1 cellular context compared by ENCODE assay signal in the genomic region with DNA sequence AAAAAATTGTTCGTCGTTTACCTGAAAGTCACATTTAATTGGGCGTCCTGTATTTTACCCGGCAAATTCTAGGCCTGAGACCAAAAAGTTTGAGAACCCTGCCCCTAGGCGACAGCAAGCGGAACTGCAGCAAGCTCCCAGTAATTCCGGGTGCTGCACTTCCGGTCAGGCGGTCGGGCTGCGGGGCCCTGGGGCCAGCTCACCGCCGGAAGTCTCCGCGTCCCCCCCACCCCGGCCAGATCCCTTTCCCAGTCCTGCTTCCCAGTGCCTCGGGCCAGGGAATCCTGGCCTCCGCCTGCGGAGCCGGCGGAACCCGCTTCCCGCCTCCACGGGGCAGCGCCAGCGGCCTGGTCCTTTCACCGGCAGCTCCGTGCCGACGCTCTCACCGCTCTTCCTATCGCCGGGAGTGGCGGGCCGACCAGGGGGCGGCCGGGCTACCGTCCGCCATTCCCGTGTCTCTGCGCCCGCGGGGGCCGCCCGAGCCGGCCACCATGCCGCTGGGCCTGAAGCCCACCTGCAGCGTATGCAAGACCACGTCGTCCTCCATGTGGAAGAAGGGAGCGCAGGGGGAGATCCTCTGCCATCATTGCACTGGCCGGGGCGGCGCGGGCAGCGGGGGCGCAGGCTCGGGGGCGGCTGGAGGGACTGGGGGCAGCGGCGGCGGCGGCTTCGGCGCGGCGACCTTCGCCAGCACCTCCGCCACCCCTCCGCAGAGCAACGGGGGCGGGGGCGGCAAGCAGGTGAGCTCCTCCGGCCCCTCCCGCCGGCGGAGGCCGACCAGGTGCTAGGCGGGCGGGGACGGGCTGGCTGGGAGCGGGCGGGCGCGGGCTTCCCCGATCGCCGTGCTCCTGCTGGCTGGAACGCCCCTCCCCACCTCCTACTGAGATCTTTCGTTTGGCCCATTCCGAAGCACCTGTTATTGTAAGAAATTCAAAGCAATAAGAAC.
TF ChIP-seq lines count a peak whose summit lies in the region.

A gene with protein sequence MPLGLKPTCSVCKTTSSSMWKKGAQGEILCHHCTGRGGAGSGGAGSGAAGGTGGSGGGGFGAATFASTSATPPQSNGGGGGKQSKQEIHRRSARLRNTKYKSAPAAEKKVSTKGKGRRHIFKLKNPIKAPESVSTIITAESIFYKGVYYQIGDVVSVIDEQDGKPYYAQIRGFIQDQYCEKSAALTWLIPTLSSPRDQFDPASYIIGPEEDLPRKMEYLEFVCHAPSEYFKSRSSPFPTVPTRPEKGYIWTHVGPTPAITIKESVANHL (plus strand): TSS at position 244 of the 946 bp plus-strand sequence. CDS start 248 bp downstream, at position 492.

TF ChIP-seq in HEK293, 187 proteins besides CTCF, POLR2A, EP300 and RAD21 (continued from another document):
- TF ChIP-seq, protein P1, sequence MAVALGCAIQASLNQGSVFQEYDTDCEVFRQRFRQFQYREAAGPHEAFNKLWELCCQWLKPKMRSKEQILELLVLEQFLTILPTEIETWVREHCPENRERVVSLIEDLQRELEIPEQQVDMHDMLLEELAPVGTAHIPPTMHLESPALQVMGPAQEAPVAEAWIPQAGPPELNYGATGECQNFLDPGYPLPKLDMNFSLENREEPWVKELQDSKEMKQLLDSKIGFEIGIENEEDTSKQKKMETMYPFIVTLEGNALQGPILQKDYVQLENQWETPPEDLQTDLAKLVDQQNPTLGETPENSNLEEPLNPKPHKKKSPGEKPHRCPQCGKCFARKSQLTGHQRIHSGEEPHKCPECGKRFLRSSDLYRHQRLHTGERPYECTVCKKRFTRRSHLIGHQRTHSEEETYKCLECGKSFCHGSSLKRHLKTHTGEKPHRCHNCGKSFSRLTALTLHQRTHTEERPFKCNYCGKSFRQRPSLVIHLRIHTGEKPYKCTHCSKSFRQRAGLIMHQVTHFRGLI (tag by site-specific recombination; IDR thresholded peaks at IDR 0.05): 0 out of 2 replicates have a peak, but pooled peaks have one; percentile 13
- no peak for TF ChIP-seq OVOL3 (tag by site-specific recombination; IDR thresholded peaks at IDR 0.05)
- TF ChIP-seq, protein P2, sequence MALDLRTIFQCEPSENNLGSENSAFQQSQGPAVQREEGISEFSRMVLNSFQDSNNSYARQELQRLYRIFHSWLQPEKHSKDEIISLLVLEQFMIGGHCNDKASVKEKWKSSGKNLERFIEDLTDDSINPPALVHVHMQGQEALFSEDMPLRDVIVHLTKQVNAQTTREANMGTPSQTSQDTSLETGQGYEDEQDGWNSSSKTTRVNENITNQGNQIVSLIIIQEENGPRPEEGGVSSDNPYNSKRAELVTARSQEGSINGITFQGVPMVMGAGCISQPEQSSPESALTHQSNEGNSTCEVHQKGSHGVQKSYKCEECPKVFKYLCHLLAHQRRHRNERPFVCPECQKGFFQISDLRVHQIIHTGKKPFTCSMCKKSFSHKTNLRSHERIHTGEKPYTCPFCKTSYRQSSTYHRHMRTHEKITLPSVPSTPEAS (tag by site-specific recombination; IDR thresholded peaks at IDR 0.05): no peak
- no peak; the same call in 1 of the 2 replicates for TF ChIP-seq ZFHX2 (tag by site-specific recombination; conservative IDR thresholded peaks at IDR 0.05)
- TF ChIP-seq, protein P3, sequence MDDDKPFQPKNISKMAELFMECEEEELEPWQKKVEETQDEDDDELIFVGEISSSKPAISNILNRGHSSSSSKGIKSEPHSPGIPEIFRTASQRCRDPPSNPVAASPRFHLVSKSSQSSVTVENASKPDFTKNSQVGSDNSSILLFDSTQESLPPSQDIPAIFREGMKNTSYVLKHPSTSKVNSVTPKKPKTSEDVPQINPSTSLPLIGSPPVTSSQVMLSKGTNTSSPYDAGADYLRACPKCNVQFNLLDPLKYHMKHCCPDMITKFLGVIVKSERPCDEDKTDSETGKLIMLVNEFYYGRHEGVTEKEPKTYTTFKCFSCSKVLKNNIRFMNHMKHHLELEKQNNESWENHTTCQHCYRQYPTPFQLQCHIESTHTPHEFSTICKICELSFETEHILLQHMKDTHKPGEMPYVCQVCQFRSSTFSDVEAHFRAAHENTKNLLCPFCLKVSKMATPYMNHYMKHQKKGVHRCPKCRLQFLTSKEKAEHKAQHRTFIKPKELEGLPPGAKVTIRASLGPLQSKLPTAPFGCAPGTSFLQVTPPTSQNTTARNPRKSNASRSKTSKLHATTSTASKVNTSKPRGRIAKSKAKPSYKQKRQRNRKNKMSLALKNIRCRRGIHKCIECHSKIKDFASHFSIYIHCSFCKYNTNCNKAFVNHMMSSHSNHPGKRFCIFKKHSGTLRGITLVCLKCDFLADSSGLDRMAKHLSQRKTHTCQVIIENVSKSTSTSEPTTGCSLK (tag by site-specific recombination; IDR thresholded peaks at IDR 0.05): no peak
- TF ChIP-seq, protein P4, sequence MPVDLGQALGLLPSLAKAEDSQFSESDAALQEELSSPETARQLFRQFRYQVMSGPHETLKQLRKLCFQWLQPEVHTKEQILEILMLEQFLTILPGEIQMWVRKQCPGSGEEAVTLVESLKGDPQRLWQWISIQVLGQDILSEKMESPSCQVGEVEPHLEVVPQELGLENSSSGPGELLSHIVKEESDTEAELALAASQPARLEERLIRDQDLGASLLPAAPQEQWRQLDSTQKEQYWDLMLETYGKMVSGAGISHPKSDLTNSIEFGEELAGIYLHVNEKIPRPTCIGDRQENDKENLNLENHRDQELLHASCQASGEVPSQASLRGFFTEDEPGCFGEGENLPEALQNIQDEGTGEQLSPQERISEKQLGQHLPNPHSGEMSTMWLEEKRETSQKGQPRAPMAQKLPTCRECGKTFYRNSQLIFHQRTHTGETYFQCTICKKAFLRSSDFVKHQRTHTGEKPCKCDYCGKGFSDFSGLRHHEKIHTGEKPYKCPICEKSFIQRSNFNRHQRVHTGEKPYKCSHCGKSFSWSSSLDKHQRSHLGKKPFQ (tag by site-specific recombination; IDR thresholded peaks at IDR 0.05): no peak
- TF ChIP-seq, protein P5, sequence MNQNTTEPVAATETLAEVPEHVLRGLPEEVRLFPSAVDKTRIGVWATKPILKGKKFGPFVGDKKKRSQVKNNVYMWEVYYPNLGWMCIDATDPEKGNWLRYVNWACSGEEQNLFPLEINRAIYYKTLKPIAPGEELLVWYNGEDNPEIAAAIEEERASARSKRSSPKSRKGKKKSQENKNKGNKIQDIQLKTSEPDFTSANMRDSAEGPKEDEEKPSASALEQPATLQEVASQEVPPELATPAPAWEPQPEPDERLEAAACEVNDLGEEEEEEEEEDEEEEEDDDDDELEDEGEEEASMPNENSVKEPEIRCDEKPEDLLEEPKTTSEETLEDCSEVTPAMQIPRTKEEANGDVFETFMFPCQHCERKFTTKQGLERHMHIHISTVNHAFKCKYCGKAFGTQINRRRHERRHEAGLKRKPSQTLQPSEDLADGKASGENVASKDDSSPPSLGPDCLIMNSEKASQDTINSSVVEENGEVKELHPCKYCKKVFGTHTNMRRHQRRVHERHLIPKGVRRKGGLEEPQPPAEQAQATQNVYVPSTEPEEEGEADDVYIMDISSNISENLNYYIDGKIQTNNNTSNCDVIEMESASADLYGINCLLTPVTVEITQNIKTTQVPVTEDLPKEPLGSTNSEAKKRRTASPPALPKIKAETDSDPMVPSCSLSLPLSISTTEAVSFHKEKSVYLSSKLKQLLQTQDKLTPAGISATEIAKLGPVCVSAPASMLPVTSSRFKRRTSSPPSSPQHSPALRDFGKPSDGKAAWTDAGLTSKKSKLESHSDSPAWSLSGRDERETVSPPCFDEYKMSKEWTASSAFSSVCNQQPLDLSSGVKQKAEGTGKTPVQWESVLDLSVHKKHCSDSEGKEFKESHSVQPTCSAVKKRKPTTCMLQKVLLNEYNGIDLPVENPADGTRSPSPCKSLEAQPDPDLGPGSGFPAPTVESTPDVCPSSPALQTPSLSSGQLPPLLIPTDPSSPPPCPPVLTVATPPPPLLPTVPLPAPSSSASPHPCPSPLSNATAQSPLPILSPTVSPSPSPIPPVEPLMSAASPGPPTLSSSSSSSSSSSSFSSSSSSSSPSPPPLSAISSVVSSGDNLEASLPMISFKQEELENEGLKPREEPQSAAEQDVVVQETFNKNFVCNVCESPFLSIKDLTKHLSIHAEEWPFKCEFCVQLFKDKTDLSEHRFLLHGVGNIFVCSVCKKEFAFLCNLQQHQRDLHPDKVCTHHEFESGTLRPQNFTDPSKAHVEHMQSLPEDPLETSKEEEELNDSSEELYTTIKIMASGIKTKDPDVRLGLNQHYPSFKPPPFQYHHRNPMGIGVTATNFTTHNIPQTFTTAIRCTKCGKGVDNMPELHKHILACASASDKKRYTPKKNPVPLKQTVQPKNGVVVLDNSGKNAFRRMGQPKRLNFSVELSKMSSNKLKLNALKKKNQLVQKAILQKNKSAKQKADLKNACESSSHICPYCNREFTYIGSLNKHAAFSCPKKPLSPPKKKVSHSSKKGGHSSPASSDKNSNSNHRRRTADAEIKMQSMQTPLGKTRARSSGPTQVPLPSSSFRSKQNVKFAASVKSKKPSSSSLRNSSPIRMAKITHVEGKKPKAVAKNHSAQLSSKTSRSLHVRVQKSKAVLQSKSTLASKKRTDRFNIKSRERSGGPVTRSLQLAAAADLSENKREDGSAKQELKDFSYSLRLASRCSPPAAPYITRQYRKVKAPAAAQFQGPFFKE (tag by site-specific recombination; IDR thresholded peaks at IDR 0.05; ENCODE audit: borderline replicate concordance): no peak
- peak; percentile 32; the same call in 1 of the 2 replicates for TF ChIP-seq SP7 (tag by site-specific recombination; IDR thresholded peaks at IDR 0.05)
- no peak for TF ChIP-seq ZNF239 (tag by site-specific recombination; IDR thresholded peaks at IDR 0.05)
- TF ChIP-seq GLIS2 (tag by site-specific recombination; IDR thresholded peaks at IDR 0.05): peak; percentile 75
- TF ChIP-seq ZNF140 (tag by site-specific recombination; IDR thresholded peaks at IDR 0.05): no peak
- TF ChIP-seq, protein P6, sequence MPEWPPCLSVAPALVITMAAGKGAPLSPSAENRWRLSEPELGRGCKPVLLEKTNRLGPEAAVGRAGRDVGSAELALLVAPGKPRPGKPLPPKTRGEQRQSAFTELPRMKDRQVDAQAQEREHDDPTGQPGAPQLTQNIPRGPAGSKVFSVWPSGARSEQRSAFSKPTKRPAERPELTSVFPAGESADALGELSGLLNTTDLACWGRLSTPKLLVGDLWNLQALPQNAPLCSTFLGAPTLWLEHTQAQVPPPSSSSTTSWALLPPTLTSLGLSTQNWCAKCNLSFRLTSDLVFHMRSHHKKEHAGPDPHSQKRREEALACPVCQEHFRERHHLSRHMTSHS (tag by site-specific recombination; IDR thresholded peaks at IDR 0.05): no peak
- no peak for TF ChIP-seq ZNF837 (tag by site-specific recombination; IDR thresholded peaks at IDR 0.05)
- 0 out of 2 replicates have a peak, but pooled peaks have one; percentile 47 for TF ChIP-seq SCRT2 (tag by site-specific recombination; IDR thresholded peaks at IDR 0.05)
- TF ChIP-seq ZNF555 (tag by site-specific recombination; conservative IDR thresholded peaks at IDR 0.05): no peak
- TF ChIP-seq, protein P7, sequence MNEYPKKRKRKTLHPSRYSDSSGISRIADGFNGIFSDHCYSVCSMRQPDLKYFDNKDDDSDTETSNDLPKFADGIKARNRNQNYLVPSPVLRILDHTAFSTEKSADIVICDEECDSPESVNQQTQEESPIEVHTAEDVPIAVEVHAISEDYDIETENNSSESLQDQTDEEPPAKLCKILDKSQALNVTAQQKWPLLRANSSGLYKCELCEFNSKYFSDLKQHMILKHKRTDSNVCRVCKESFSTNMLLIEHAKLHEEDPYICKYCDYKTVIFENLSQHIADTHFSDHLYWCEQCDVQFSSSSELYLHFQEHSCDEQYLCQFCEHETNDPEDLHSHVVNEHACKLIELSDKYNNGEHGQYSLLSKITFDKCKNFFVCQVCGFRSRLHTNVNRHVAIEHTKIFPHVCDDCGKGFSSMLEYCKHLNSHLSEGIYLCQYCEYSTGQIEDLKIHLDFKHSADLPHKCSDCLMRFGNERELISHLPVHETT (tag by site-specific recombination; IDR thresholded peaks at IDR 0.05): no peak
